ENCODE assay signal across 24 cellular contexts in genomic region chr1:1189071-1189470, GRCh38. TPM values are rescaled to one million over a fixed set of nuclear protein-coding genes. Genes with fewer than 3 reads are reported as not detected.
"Had no signal": no experiment of that assay in that cellular context is flagged by ENCODE, and none has a peak within 500 bp of the region (broad histone marks: within the 10 kb centered on the region; RNA-seq: fewer than 3 reads in every experiment).

No MANE protein-coding gene starts in this region.

- H3K36me3 Mint-ChIP-seq: natural killer cell had no signal

- ATAC-seq: esophagus mucosa; heart right ventricle; left lobe of liver; mucosa of descending colon; natural killer cell; stimulated activated naive B cell treated with anti-CD40 and anti-IgM and Interleukin-4, amounts not matched to agents 10 μg/mL and 1 μg/mL and 100 μg/mL, for 72 hours; stimulated activated naive CD8-positive, alpha-beta T cell treated with anti-CD3 and anti-CD28 coated beads, Interleukin-15, amount 100 ng/mL, for 72 hours had no signal

- H3K4me1 Mint-ChIP-seq: natural killer cell; stimulated activated naive CD8-positive, alpha-beta T cell treated with anti-CD3 and anti-CD28 coated beads, Interleukin-15, amount 100 ng/mL, for 72 hours had no signal

- H3K4me3 Mint-ChIP-seq: natural killer cell; neural crest cell; stimulated activated naive B cell treated with anti-CD40 and anti-IgM and Interleukin-4, amounts not matched to agents 10 μg/mL and 1 μg/mL and 100 μg/mL, for 72 hours; stimulated activated naive CD8-positive, alpha-beta T cell treated with anti-CD3 and anti-CD28 coated beads, Interleukin-15, amount 100 ng/mL, for 72 hours had no signal

- H3K27me3 Mint-ChIP-seq: stimulated activated naive CD8-positive, alpha-beta T cell treated with anti-CD3 and anti-CD28 coated beads, Interleukin-15, amount 100 ng/mL, for 72 hours had no signal

- H3K27ac Mint-ChIP-seq: natural killer cell; stimulated activated naive B cell treated with anti-CD40 and anti-IgM and Interleukin-4, amounts not matched to agents 10 μg/mL and 1 μg/mL and 100 μg/mL, for 72 hours; stimulated activated naive CD8-positive, alpha-beta T cell treated with anti-CD3 and anti-CD28 coated beads, Interleukin-15, amount 100 ng/mL, for 72 hours had no signal

- H3K9me3 Mint-ChIP-seq: natural killer cell had no signal

- DNase-seq: effector memory CD4-positive, alpha-beta T cell; heart right ventricle; hypothalamus; kidney glomerular epithelial cell; mammary epithelial cell; mucosa of descending colon; natural killer cell; ovary; sigmoid colon; stimulated activated CD4-positive, alpha-beta T cell treated with anti-CD3 and anti-CD28 coated beads, Interleukin-2, amount 100 ng/mL, for 24 hours; stimulated activated CD4-positive, alpha-beta T cell treated with anti-CD3 and anti-CD28 coated beads, Interleukin-4, amount 100 ng/mL, for 4 hours; stimulated activated naive B cell treated with anti-CD40 and anti-IgM and Interleukin-4, amounts not matched to agents 10 μg/mL and 1 μg/mL and 100 μg/mL, for 72 hours; stimulated activated naive CD8-positive, alpha-beta T cell treated with anti-CD3 and anti-CD28 coated beads, Interleukin-15, amount 100 ng/mL, for 72 hours; transverse colon had no signal

RNA-seq across cellular contexts. Expression of gene TTLL10, which starts 15.4 kb away (rescaled TPM):
- total RNA-seq: fibroblast of lung, frontal cortex, left lobe of liver, lower leg skin, mammary epithelial cell, myocyte, neural crest cell, right atrium auricular region, sigmoid colon, thoracic aorta, urinary bladder had no signal

RNA-seq across cellular contexts. Expression of gene TNFRSF18, which starts 17.3 kb away (rescaled TPM):
- total RNA-seq: frontal cortex, left lobe of liver, myocyte, neural crest cell, urinary bladder had no signal

RNA-seq across cellular contexts. Expression of gene TNFRSF4, which starts 24.9 kb away (rescaled TPM):
- total RNA-seq: frontal cortex, myocyte had no signal
